Comparison of ENCODE assay signal across 9 cellular contexts in the genomic region with DNA sequence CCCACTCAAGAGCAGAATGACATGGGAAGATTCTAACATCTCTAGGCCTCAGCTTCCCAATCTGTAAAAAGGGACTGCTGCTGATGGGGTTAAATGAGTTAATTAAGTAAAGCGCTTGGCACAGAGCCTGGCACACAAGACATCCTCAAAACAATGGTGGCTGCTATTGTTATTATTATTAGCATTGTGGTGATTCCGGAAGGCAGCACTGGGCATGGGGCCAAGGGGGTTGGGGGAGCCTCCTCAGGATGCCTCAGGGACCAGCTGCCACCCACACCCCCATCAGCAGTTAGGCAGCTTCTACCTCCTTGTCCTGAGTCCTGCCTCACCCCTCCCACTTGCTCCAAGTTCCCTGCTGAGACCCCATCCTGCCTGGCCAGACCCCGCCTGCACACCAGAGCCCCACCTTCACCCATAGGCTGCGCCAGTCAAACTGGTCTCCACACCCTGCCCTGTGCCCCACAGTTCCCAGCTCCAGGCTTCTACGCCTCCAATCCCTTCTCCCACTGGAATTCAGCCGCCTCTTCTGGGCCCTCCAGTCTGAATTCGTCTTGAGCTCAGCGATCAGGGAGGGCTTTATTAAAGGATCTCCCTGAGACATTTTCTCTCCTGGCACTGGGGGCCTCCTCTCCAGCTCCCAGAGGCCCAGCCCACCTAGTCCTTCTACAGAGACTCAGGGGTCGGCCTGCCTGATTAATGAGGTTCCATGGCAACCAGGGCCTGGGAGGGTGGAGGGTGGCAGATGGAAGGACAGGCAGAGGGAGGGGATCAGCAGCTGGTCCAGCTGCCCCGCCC. TPM values are rescaled to one million over a fixed set of nuclear protein-coding genes. Genes with fewer than 3 reads are reported as not detected.
DNase-seq lines count a peak whose midpoint lies in the region; ATAC-seq and TF ChIP-seq lines count a peak whose summit lies in the region.
"Had no signal": no experiment of that assay in that cellular context is flagged by ENCODE, and none has a peak within 500 bp of the region (broad histone marks: within the 10 kb centered on the region; RNA-seq: fewer than 3 reads in every experiment).

No MANE protein-coding gene starts in this region.

- no peaks in the 10 kb centered on the region for H3K27me3 Mint-ChIP-seq in activated CD4-positive, alpha-beta T cell treated with anti-CD3 and anti-CD28 coated beads, Interleukin-2, amount 10 ng/mL, durations not matched to agents 24 days and 14 days
- peaks cover 3% of the 10 kb centered on the region for H3K27me3 Mint-ChIP-seq in endothelial cell (ENCODE audit: unreplicated experiment)

- H3K4me3 Mint-ChIP-seq in activated CD4-positive, alpha-beta T cell treated with anti-CD3 and anti-CD28 coated beads, Interleukin-2, amount 10 ng/mL, durations not matched to agents 24 days and 14 days, result peak overlapping the region; percentile 96
- peak overlapping the region; percentile 42 for H3K4me3 Mint-ChIP-seq in endothelial cell (ENCODE audit: unreplicated experiment)

- no peak for DNase-seq in activated CD4-positive, alpha-beta T cell treated with anti-CD3 and anti-CD28 coated beads, Interleukin-2, amount 10 ng/mL, durations not matched to agents 24 days and 14 days
- no peak for DNase-seq in activated CD4-positive, alpha-beta T cell treated with anti-CD3 and anti-CD28 coated beads for 1 hour
- DNase-seq in NCI-H748 (lab: John Stamatoyannopoulos, UW; ENCODE audit: unreplicated experiment) (peak; percentile 76), endothelial cell (ENCODE audit: low spot score) (no peak), NCI-H510A treated with DMSO at 0.1 percent for 48 hours (lab: John Stamatoyannopoulos, UW) (no peak), NCI-H510A (lab: John Stamatoyannopoulos, UW) (no peak)

- no peak for TF ChIP-seq CTCF in endothelial cell (IDR thresholded peaks at IDR 0.05; ENCODE audit: unreplicated experiment)

- intact Hi-C loops in activated CD4-positive, alpha-beta T cell treated with anti-CD3 and anti-CD28 coated beads, Interleukin-2, amount 10 ng/mL, durations not matched to agents 24 days and 14 days (cut with micrococcal nuclease), result loop anchor here (5.0 to 10.0 kb wide), 3 partner anchors 88 to 310 kb away; a partner anchor contains a TSS

- peaks cover 13% of the 10 kb centered on the region for H3K36me3 Mint-ChIP-seq in activated CD4-positive, alpha-beta T cell treated with anti-CD3 and anti-CD28 coated beads, Interleukin-2, amount 10 ng/mL, durations not matched to agents 24 days and 14 days (ENCODE audit: low read depth)
- H3K36me3 Mint-ChIP-seq in endothelial cell (ENCODE audit: low read depth, unreplicated experiment), result no peaks in the 10 kb centered on the region

- ATAC-seq in HG02973 (IDR thresholded peaks at IDR 0.05; ENCODE audit: unreplicated experiment), result no peak

- H3K27ac ChIP-seq in skin epidermis, result peak overlapping the region in 16 of 21 experiments; percentile 15 to 74 (median 54)
- H3K27ac ChIP-seq: neutrophil had no signal

- H3K4me1 Mint-ChIP-seq in activated CD4-positive, alpha-beta T cell treated with anti-CD3 and anti-CD28 coated beads, Interleukin-2, amount 10 ng/mL, durations not matched to agents 24 days and 14 days, result peaks cover 77% of the 10 kb centered on the region
- peaks cover 4% of the 10 kb centered on the region for H3K4me1 Mint-ChIP-seq in endothelial cell (ENCODE audit: unreplicated experiment)

- H3K27ac Mint-ChIP-seq in activated CD4-positive, alpha-beta T cell treated with anti-CD3 and anti-CD28 coated beads, Interleukin-2, amount 10 ng/mL, durations not matched to agents 24 days and 14 days, result peak overlapping the region; percentile 93
- no peak overlapping the region for H3K27ac Mint-ChIP-seq in endothelial cell (ENCODE audit: unreplicated experiment)

- no peaks in the 10 kb centered on the region for H3K9me3 Mint-ChIP-seq in activated CD4-positive, alpha-beta T cell treated with anti-CD3 and anti-CD28 coated beads, Interleukin-2, amount 10 ng/mL, durations not matched to agents 24 days and 14 days
- no peaks in the 10 kb centered on the region for H3K9me3 Mint-ChIP-seq in endothelial cell (ENCODE audit: unreplicated experiment)

- peak overlapping the region in 6 of 7 experiments; percentile 9 to 51 (median 42) for H3K4me3 ChIP-seq in skin epidermis

RNA-seq across cellular contexts. Expression of a gene that starts 1.5 kb away (rescaled TPM):
- 77.2 and 78.3 TPM in 2 replicates for total RNA-seq in activated CD4-positive, alpha-beta T cell treated with anti-CD3 and anti-CD28 coated beads, Interleukin-2, amount 10 ng/mL, durations not matched to agents 24 days and 14 days
- 6.7 TPM for total RNA-seq in endothelial cell (ENCODE audit: unreplicated experiment)

RNA-seq across cellular contexts. Expression of a gene that starts 10.5 kb away (rescaled TPM):
- 29.0 and 30.0 TPM in 2 replicates for total RNA-seq in activated CD4-positive, alpha-beta T cell treated with anti-CD3 and anti-CD28 coated beads, Interleukin-2, amount 10 ng/mL, durations not matched to agents 24 days and 14 days
- 9.8 TPM for total RNA-seq in endothelial cell (ENCODE audit: unreplicated experiment)

RNA-seq across cellular contexts. Expression of a gene that starts 18.0 kb away (rescaled TPM):
- 3.7 TPM in 2 replicates for total RNA-seq in activated CD4-positive, alpha-beta T cell treated with anti-CD3 and anti-CD28 coated beads, Interleukin-2, amount 10 ng/mL, durations not matched to agents 24 days and 14 days
- not detected for total RNA-seq in endothelial cell (ENCODE audit: unreplicated experiment)

RNA-seq across cellular contexts. Expression of a gene that starts 22.6 kb away (rescaled TPM):
- 0.16 and 0.26 TPM in 2 replicates for total RNA-seq in activated CD4-positive, alpha-beta T cell treated with anti-CD3 and anti-CD28 coated beads, Interleukin-2, amount 10 ng/mL, durations not matched to agents 24 days and 14 days
- not detected for total RNA-seq in endothelial cell (ENCODE audit: unreplicated experiment)

RNA-seq across cellular contexts. Expression of a gene that starts 35.4 kb away (rescaled TPM):
- 5.4 and 5.5 TPM in 2 replicates for total RNA-seq in activated CD4-positive, alpha-beta T cell treated with anti-CD3 and anti-CD28 coated beads, Interleukin-2, amount 10 ng/mL, durations not matched to agents 24 days and 14 days
- 6.0 TPM for total RNA-seq in endothelial cell (ENCODE audit: unreplicated experiment)

Comparison
In these comparisons a context has a peak if more than half of its experiments do, and no peak if none do; other contexts are left out.
1. RNA of a gene that starts 1.5 kb away (total RNA-seq): 77.2 to 78.3 TPM in activated CD4-positive, alpha-beta T cell treated with anti-CD3 and anti-CD28 coated beads, Interleukin-2, amount 10 ng/mL, durations not matched to agents 24 days and 14 days; 6.7 TPM in endothelial cell (single experiment); every median in the first group is over 10 times any median in the second.